ENCODE assay signal across 16 cellular contexts in the genomic region with DNA sequence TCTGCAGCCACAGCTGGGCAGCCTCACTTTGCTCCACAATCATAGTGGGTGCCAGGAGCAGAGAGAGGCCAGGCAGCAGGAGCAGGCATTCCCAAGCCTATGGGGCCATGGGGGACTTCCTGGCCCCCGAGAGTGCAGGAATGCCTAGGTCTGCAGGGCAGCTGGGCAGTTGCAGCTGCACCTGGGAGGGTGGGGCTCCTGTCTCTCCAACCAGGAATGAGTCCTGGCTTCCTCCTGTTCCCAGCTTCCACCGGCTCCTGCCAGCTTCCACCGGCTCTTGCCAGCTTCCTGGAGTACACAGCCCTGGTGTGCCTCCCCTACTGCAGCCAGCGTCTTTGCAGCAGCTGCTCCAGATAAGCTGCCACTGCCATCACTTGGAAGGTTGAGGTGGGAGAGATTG.
DNase-seq lines count a peak whose midpoint lies in the region; FAIRE-seq and TF ChIP-seq lines count a peak whose summit lies in the region.
"Had no signal": no experiment of that assay in that cellular context is flagged by ENCODE, and none has a peak within 500 bp of the region (broad histone marks: within the 10 kb centered on the region; RNA-seq: fewer than 3 reads in every experiment).

No MANE protein-coding gene starts in this region.

- 0 out of 2 replicates have a peak overlapping the region, but pooled peaks have one; percentile 5 for H3K27ac ChIP-seq in Karpas-422 (ENCODE audit: low read length)
- no peak overlapping the region for H3K27ac ChIP-seq in endodermal cell (ENCODE audit: low read depth, low read length)
- peak overlapping the region in 3 of 4 donors; percentile 30 to 40 (median 35) for H3K27ac ChIP-seq in transverse colon
- H3K27ac ChIP-seq in MM.1S (ENCODE audit: low read length) = no peak overlapping the region
- H3K27ac ChIP-seq: BLaER1 had no signal

- no peaks in the 10 kb centered on the region for H3K36me3 ChIP-seq in Karpas-422 (ENCODE audit: insufficient read depth, low read length)
- H3K36me3 ChIP-seq in endodermal cell (ENCODE audit: control insufficient read depth, insufficient read depth, low read length) = no peaks in the 10 kb centered on the region
- no peaks in the 10 kb centered on the region for H3K36me3 ChIP-seq in transverse colon
- no peaks in the 10 kb centered on the region for H3K36me3 ChIP-seq in MM.1S (replicated peaks; ENCODE audit: insufficient read depth, low read length)

- H2AFZ ChIP-seq in Karpas-422 (ENCODE audit: low read length) (no peak overlapping the region), MM.1S (ENCODE audit: low read length) (no peak overlapping the region)

- H3K27ac Mint-ChIP-seq in endodermal cell = no peak overlapping the region
- no peak overlapping the region for H3K27ac Mint-ChIP-seq in nephron progenitor cell
- H3K27ac Mint-ChIP-seq: CD14-positive monocyte had no signal

- H3K4me1 Mint-ChIP-seq in endodermal cell (no peaks in the 10 kb centered on the region), nephron progenitor cell (peaks cover 19% of the 10 kb centered on the region)
- H3K4me1 Mint-ChIP-seq: CD14-positive monocyte had no signal

- H3K4me1 ChIP-seq in Karpas-422 (ENCODE audit: low read length) (peaks cover 58% of the 10 kb centered on the region), endodermal cell (ENCODE audit: control insufficient read depth, insufficient read depth, low read length) (no peaks in the 10 kb centered on the region), transverse colon (peaks cover 0 to 3% (median 0%) of the 10 kb centered on the region in 4 donors), MM.1S (ENCODE audit: low read length) (peaks cover 56% of the 10 kb centered on the region)

- peaks cover 27% of the 10 kb centered on the region for H3K9me3 Mint-ChIP-seq in endodermal cell
- H3K9me3 Mint-ChIP-seq in nephron progenitor cell = peaks cover 52% of the 10 kb centered on the region
- H3K9me3 Mint-ChIP-seq: CD4-positive, alpha-beta memory T cell had no signal

- 90 to 100% methylated on average over 2 to 4 of the region's 4 CpGs for WGBS in endodermal cell (ENCODE audit: insufficient coverage in 1 of 2, insufficient read length in 1 of 2), 2 experiments
- 55% methylated on average over 4 of the region's 4 CpGs; no CpG with 5 or more reads in 1 of the 2 donors for WGBS in transverse colon (ENCODE audit: low coverage in 1 of 2), 2 donors

- H3K9me2 ChIP-seq in Karpas-422 (replicated peaks; ENCODE audit: insufficient read depth, low read length) (no peaks in the 10 kb centered on the region), MM.1S (replicated peaks; ENCODE audit: insufficient read depth, low read length) (no peaks in the 10 kb centered on the region)

- no peak for TF ChIP-seq CTCF in endodermal cell (conservative IDR thresholded peaks at IDR 0.05)
- TF ChIP-seq CTCF in transverse colon (IDR thresholded peaks at IDR 0.05) = no peak
- no peak for TF ChIP-seq CTCF in nephron progenitor cell (IDR thresholded peaks at IDR 0.05)
- TF ChIP-seq CTCF in MM.1S (IDR thresholded peaks at IDR 0.05; ENCODE audit: low read length) = no peak

- no peak overlapping the region for H3K4me2 ChIP-seq in Karpas-422 (ENCODE audit: low read depth, low read length, poor library complexity, severe bottlenecking)
- no peak overlapping the region for H3K4me2 ChIP-seq in MM.1S (ENCODE audit: low read depth, low read length)
- H3K4me2 ChIP-seq: BLaER1 had no signal

- H3K36me3 Mint-ChIP-seq in endodermal cell (ENCODE audit: low read depth) = peaks cover 4% of the 10 kb centered on the region
- peaks cover 17% of the 10 kb centered on the region for H3K36me3 Mint-ChIP-seq in nephron progenitor cell (ENCODE audit: low read depth)
- H3K36me3 Mint-ChIP-seq: CD14-positive monocyte; CD4-positive, alpha-beta memory T cell had no signal

- H3K9ac ChIP-seq in Karpas-422 (ENCODE audit: low read length) (no peak overlapping the region), endodermal cell (ENCODE audit: extremely low read depth, low read length, poor library complexity, severe bottlenecking) (no peak overlapping the region), MM.1S (ENCODE audit: low read length) (no peak overlapping the region)
- H3K9ac ChIP-seq: BLaER1 had no signal

- no peaks in the 10 kb centered on the region for H3K27me3 ChIP-seq in Karpas-422 (ENCODE audit: low read length)
- no peaks in the 10 kb centered on the region for H3K27me3 ChIP-seq in endodermal cell (ENCODE audit: control insufficient read depth, insufficient read depth, low read length, poor library complexity, severe bottlenecking)
- H3K27me3 ChIP-seq in transverse colon = no peaks in the 10 kb centered on the region
- H3K27me3 ChIP-seq in MM.1S (replicated peaks; ENCODE audit: insufficient read depth, low read length) = no peaks in the 10 kb centered on the region
- H3K27me3 ChIP-seq: BLaER1 had no signal

- H3K9me3 ChIP-seq in Karpas-422 (ENCODE audit: low read length) (peaks cover 14% of the 10 kb centered on the region), endodermal cell (ENCODE audit: control insufficient read depth, low read length) (peaks cover 31% of the 10 kb centered on the region), transverse colon (no peaks in the 10 kb centered on the region), MM.1S (replicated peaks; ENCODE audit: insufficient read depth, low read length) (no peaks in the 10 kb centered on the region)

- DNase-seq in Karpas-422 (no peak), endodermal cell (peak; percentile 54), mucosa of gallbladder (ENCODE audit: low spot score) (peak; percentile 58), transverse colon (peak; percentile 79), nephron progenitor cell (no peak), frontal cortex (ENCODE audit: low spot score in 2 of 2) (no peak), MM.1S (no peak)
- DNase-seq: 8988T, DMS153, DMS79, HCEC 1CT had no signal

- H3K4me3 ChIP-seq in Karpas-422 (ENCODE audit: low read length) (no peak overlapping the region), endodermal cell (ENCODE audit: low read length) (no peak overlapping the region), transverse colon (no peak overlapping the region), MM.1S (ENCODE audit: low read length) (no peak overlapping the region)

- no peak for TF ChIP-seq EP300 in transverse colon (IDR thresholded peaks at IDR 0.05; ENCODE audit: low read depth)

- no peak for TF ChIP-seq POLR2A in transverse colon (IDR thresholded peaks at IDR 0.05)

- H3K79me2 ChIP-seq in Karpas-422 (ENCODE audit: low read length) = no peaks in the 10 kb centered on the region
- no peaks in the 10 kb centered on the region for H3K79me2 ChIP-seq in MM.1S (ENCODE audit: low read length)

- H4K20me1 ChIP-seq in Karpas-422 (ENCODE audit: insufficient read depth, low read depth, low read length) (no peaks in the 10 kb centered on the region), MM.1S (ENCODE audit: insufficient read depth, low read length) (no peaks in the 10 kb centered on the region)
- H4K20me1 ChIP-seq: BLaER1 had no signal

- FAIRE-seq in frontal cortex (lab: Jason Lieb, UNC) = no peak
- FAIRE-seq: GM12892, GM19239 had no signal

- in situ Hi-C loops in transverse colon (cut with MboI; ENCODE audit: low pct_ligation_motif_present in 1 of 4, low pct_unique_long_range_greater_than_20kb in 1 of 4, low sequenced_read_pairs in 3 of 4) = no loop called here

- H3F3A ChIP-seq in MM.1S (ENCODE audit: insufficient read depth, low read length) = peaks cover 16% of the 10 kb centered on the region

- no peaks in the 10 kb centered on the region for H3K27me3 Mint-ChIP-seq in endodermal cell (ENCODE audit: insufficient read depth)
- H3K27me3 Mint-ChIP-seq in nephron progenitor cell (ENCODE audit: low read depth, poor library complexity) = peaks cover 3% of the 10 kb centered on the region
- H3K27me3 Mint-ChIP-seq: CD4-positive, alpha-beta memory T cell had no signal

- no peak overlapping the region for H3K4me3 Mint-ChIP-seq in endodermal cell
- H3K4me3 Mint-ChIP-seq in nephron progenitor cell = no peak overlapping the region
- H3K4me3 Mint-ChIP-seq: CD14-positive monocyte had no signal

- intact Hi-C loops in transverse colon (cut with DNase I; ENCODE audit: low total_unique reads) = no loop called here

Comparison
In these comparisons a context has a peak if more than half of its experiments do, and no peak if none do; other contexts are left out.
1. DNase-seq: peak in endodermal cell (single experiment), mucosa of gallbladder (single experiment) and transverse colon (single experiment); none in Karpas-422 (single experiment), nephron progenitor cell (single experiment), frontal cortex (0 of 2) and MM.1S (single experiment).
2. H3K27ac ChIP-seq: peak in Karpas-422 (single experiment) and transverse colon (3 of 4); none in endodermal cell (single experiment) and MM.1S (single experiment).